In genomic region chr10:129815898-129816665, GRCh38 we compare ENCODE assay signal across 22 cellular contexts.
DNase-seq lines count a peak whose midpoint lies in the region; ATAC-seq and TF ChIP-seq lines count a peak whose summit lies in the region.
"Had no signal": no experiment of that assay in that cellular context is flagged by ENCODE, and none has a peak within 500 bp of the region (broad histone marks: within the 10 kb centered on the region; RNA-seq: fewer than 3 reads in every experiment).

No MANE protein-coding gene starts in this region.

- no peak for TF ChIP-seq CTCF in heart right ventricle (IDR thresholded peaks at IDR 0.05)

- H3K27ac ChIP-seq in heart right ventricle, result no peak overlapping the region
- H3K27ac ChIP-seq in aorta (ENCODE audit: low read depth in 1 of 2, low read length in 2 of 2), result no peak overlapping the region
- H3K27ac ChIP-seq: A549 had no signal

- peaks cover 0 to 11% of the 10 kb centered on the region in 2 donors for H3K9me3 Mint-ChIP-seq in stimulated activated naive CD8-positive, alpha-beta T cell treated with anti-CD3 and anti-CD28 coated beads, Interleukin-15, amount 100 ng/mL, for 72 hours

- H3K4me3 ChIP-seq in heart right ventricle (no peak overlapping the region), aorta (ENCODE audit: low read length in 2 of 2) (no peak overlapping the region)
- H3K4me3 ChIP-seq: A549 had no signal

- intact Hi-C loops in Right ventricle myocardium inferior (cut with DNase I), result no loop called here
- intact Hi-C loops in heart right ventricle (cut with DNase I), result no loop called here
- intact Hi-C loops in aorta (cut with DNase I), result no loop called here

- peaks cover 17% of the 10 kb centered on the region for H3K27me3 Mint-ChIP-seq in stimulated activated naive CD8-positive, alpha-beta T cell treated with anti-CD3 and anti-CD28 coated beads, Interleukin-15, amount 100 ng/mL, for 72 hours

- H3K36me3 ChIP-seq in heart right ventricle (no peaks in the 10 kb centered on the region), aorta (ENCODE audit: control insufficient read depth in 1 of 2, insufficient read depth in 2 of 2, low read length in 1 of 2) (no peaks in the 10 kb centered on the region)
- H3K36me3 ChIP-seq: BE2C had no signal

- 88 to 92% methylated on average over 17 of the region's 17 CpGs for WGBS in heart right ventricle, 2 donors
- WGBS in aorta, 2 donors, result 87% methylated on average over 17 of the region's 17 CpGs

- no peak overlapping the region for H3K27ac Mint-ChIP-seq in stimulated activated naive CD8-positive, alpha-beta T cell treated with anti-CD3 and anti-CD28 coated beads, Interleukin-15, amount 100 ng/mL, for 72 hours
- H3K27ac Mint-ChIP-seq: CD4-positive, alpha-beta memory T cell had no signal

- no peaks in the 10 kb centered on the region for H3K4me1 Mint-ChIP-seq in stimulated activated naive CD8-positive, alpha-beta T cell treated with anti-CD3 and anti-CD28 coated beads, Interleukin-15, amount 100 ng/mL, for 72 hours
- H3K4me1 Mint-ChIP-seq: CD4-positive, alpha-beta memory T cell had no signal

- H3K27me3 ChIP-seq in heart right ventricle (peaks cover 0 to 18% (median 0%) of the 10 kb centered on the region in 7 donors), aorta (ENCODE audit: control insufficient read depth in 1 of 2, insufficient read depth in 2 of 2, low read length in 1 of 2) (no peaks in the 10 kb centered on the region)
- H3K27me3 ChIP-seq: BE2C had no signal

- no peak for DNase-seq in Right ventricle myocardium inferior (ENCODE audit: missing footprints)
- no peak for DNase-seq in heart right ventricle
- DNase-seq in stimulated activated naive CD8-positive, alpha-beta T cell treated with anti-CD3 and anti-CD28 coated beads, Interleukin-15, amount 100 ng/mL, for 72 hours, result no peak
- DNase-seq in stimulated activated naive CD8-positive, alpha-beta T cell treated with anti-CD3 and anti-CD28 coated beads, Interleukin-15, Interleukin-2, amounts not matched to agents 100 U/mL and 50 U/mL, for 24 hours, result no peak
- peak; percentile 67 for DNase-seq in mucosa of gallbladder (ENCODE audit: low spot score)
- no peak for DNase-seq in aorta
- no peak for DNase-seq in T1000 (lab: John Stamatoyannopoulos, UW)
- DNase-seq: 8988T; ACHN; AML-193; BE2C; C1 segment of cervical spinal cord; Calu3; CD4-positive, alpha-beta memory T cell; COR-L47; DMS53; DMS79 treated with DMSO at 0.1 percent for 48 hours; GF-D8; H7; HCEC 1CT had no signal

- peaks cover 0 to 15% (median 0%) of the 10 kb centered on the region in 11 donors for H3K9me3 ChIP-seq in heart right ventricle
- no peaks in the 10 kb centered on the region for H3K9me3 ChIP-seq in aorta (ENCODE audit: control insufficient read depth, low read length)
- H3K9me3 ChIP-seq: A549, BE2C had no signal

- H3K4me3 Mint-ChIP-seq in stimulated activated naive CD8-positive, alpha-beta T cell treated with anti-CD3 and anti-CD28 coated beads, Interleukin-15, amount 100 ng/mL, for 72 hours, result no peak overlapping the region
- H3K4me3 Mint-ChIP-seq: CD4-positive, alpha-beta memory T cell had no signal

- ATAC-seq in Right ventricle myocardium inferior (peak; percentile 26), heart right ventricle (no peak), aorta (ENCODE audit: low FRiP score) (peak; percentile 16), HG03135 (IDR thresholded peaks at IDR 0.05; ENCODE audit: unreplicated experiment) (no peak)
- peak; percentile 39 for ATAC-seq in stimulated activated naive CD8-positive, alpha-beta T cell treated with anti-CD3 and anti-CD28 coated beads, Interleukin-15, amount 100 ng/mL, for 72 hours
- ATAC-seq in stimulated activated naive CD8-positive, alpha-beta T cell treated with anti-CD3 and anti-CD28 coated beads, Interleukin-15, Interleukin-2, amounts not matched to agents 100 U/mL and 50 U/mL, for 24 hours, result no peak
- ATAC-seq: A549 had no signal

- H3K4me1 ChIP-seq in heart right ventricle (no peaks in the 10 kb centered on the region), aorta (ENCODE audit: control insufficient read depth in 1 of 2, insufficient read depth in 2 of 2, low read length in 2 of 2) (no peaks in the 10 kb centered on the region)
- H3K4me1 ChIP-seq: A549, BE2C had no signal

Comparison
In these comparisons a context has a peak if more than half of its experiments do, and no peak if none do; other contexts are left out.
1. ATAC-seq: peak in Right ventricle myocardium inferior (single experiment), stimulated activated naive CD8-positive, alpha-beta T cell treated with anti-CD3 and anti-CD28 coated beads, Interleukin-15, amount 100 ng/mL, for 72 hours (single experiment) and aorta (single experiment); none in heart right ventricle (0 of 8), stimulated activated naive CD8-positive, alpha-beta T cell treated with anti-CD3 and anti-CD28 coated beads, Interleukin-15, Interleukin-2, amounts not matched to agents 100 U/mL and 50 U/mL, for 24 hours (single experiment) and HG03135 (single experiment).